In genomic region chr1:12059722-12060464, GRCh38 we compare ENCODE assay signal across 15 cellular contexts. TPM values are rescaled to one million over a fixed set of nuclear protein-coding genes. Genes with fewer than 3 reads are reported as not detected.
DNase-seq lines count a peak whose midpoint lies in the region; ATAC-seq, FAIRE-seq and TF ChIP-seq lines count a peak whose summit lies in the region.
"Had no signal": no experiment of that assay in that cellular context is flagged by ENCODE, and none has a peak within 500 bp of the region (broad histone marks: within the 10 kb centered on the region; RNA-seq: fewer than 3 reads in every experiment).

No MANE protein-coding gene starts in this region.

- no peak overlapping the region for H3K27ac ChIP-seq in CD4-positive, CD25-positive, alpha-beta regulatory T cell (ENCODE audit: insufficient read depth, low read length, poor library complexity, severe bottlenecking)
- H3K27ac ChIP-seq in right atrium auricular region: no peak overlapping the region
- H3K27ac ChIP-seq: HL-60 had no signal

- no peak overlapping the region for H3K4me3 ChIP-seq in CD4-positive, CD25-positive, alpha-beta regulatory T cell (ENCODE audit: low read depth, low read length)
- no peak overlapping the region for H3K4me3 ChIP-seq in right atrium auricular region

- no peaks in the 10 kb centered on the region for H3K27me3 ChIP-seq in CD4-positive, CD25-positive, alpha-beta regulatory T cell (ENCODE audit: control insufficient read depth, insufficient read depth, low read length)
- H3K27me3 ChIP-seq in right atrium auricular region: peaks cover 10 to 13% of the 10 kb centered on the region in 2 donors

- TF ChIP-seq CTCF in nephron progenitor cell (IDR thresholded peaks at IDR 0.05) (no peak), right atrium auricular region (IDR thresholded peaks at IDR 0.05) (no peak)

- no peaks in the 10 kb centered on the region for H3K36me3 ChIP-seq in CD4-positive, CD25-positive, alpha-beta regulatory T cell (ENCODE audit: control insufficient read depth, insufficient read depth, low read length)
- no peaks in the 10 kb centered on the region for H3K36me3 ChIP-seq in right atrium auricular region

- FAIRE-seq in GM12891 (lab: Jason Lieb, UNC): peak; percentile 91

- H3K9me3 Mint-ChIP-seq in CD4-positive, CD25-positive, alpha-beta regulatory T cell: peaks cover 0 to 2% (median 0%) of the 10 kb centered on the region in 7 donors
- no peaks in the 10 kb centered on the region for H3K9me3 Mint-ChIP-seq in activated naive CD8-positive, alpha-beta T cell treated with anti-CD3 and anti-CD28 coated beads, Interleukin-2, amount 10 ng/mL, durations not matched to agents 7 days and 5 days
- H3K9me3 Mint-ChIP-seq in nephron progenitor cell: peaks cover 22% of the 10 kb centered on the region

- H3K4me1 ChIP-seq in CD4-positive, CD25-positive, alpha-beta regulatory T cell (ENCODE audit: control insufficient read depth, insufficient read depth, low read length, poor library complexity, severe bottlenecking): peaks cover 36% of the 10 kb centered on the region
- H3K4me1 ChIP-seq in right atrium auricular region: peaks cover 0 to 11% of the 10 kb centered on the region in 2 donors

- no peak for TF ChIP-seq POLR2A in GM12891 (IDR thresholded peaks at IDR 0.05; ENCODE audit: low read depth, low read length)

- peaks cover 11 to 44% (median 26%) of the 10 kb centered on the region in 4 donors for H3K4me1 Mint-ChIP-seq in CD4-positive, CD25-positive, alpha-beta regulatory T cell
- peaks cover 29% of the 10 kb centered on the region for H3K4me1 Mint-ChIP-seq in activated naive CD8-positive, alpha-beta T cell treated with anti-CD3 and anti-CD28 coated beads, Interleukin-2, amount 10 ng/mL, durations not matched to agents 7 days and 5 days
- peaks cover 10% of the 10 kb centered on the region for H3K4me1 Mint-ChIP-seq in nephron progenitor cell

- H3K9me3 ChIP-seq in CD4-positive, CD25-positive, alpha-beta regulatory T cell (ENCODE audit: control insufficient read depth in 2 of 2, low read length in 2 of 2): no peaks in the 10 kb centered on the region
- H3K9me3 ChIP-seq in right atrium auricular region: no peaks in the 10 kb centered on the region
- H3K9me3 ChIP-seq: SK-N-SH had no signal

- H3K36me3 Mint-ChIP-seq in CD4-positive, CD25-positive, alpha-beta regulatory T cell: no peaks in the 10 kb centered on the region
- H3K36me3 Mint-ChIP-seq in activated naive CD8-positive, alpha-beta T cell treated with anti-CD3 and anti-CD28 coated beads, Interleukin-2, amount 10 ng/mL, durations not matched to agents 7 days and 5 days: no peaks in the 10 kb centered on the region
- no peaks in the 10 kb centered on the region for H3K36me3 Mint-ChIP-seq in nephron progenitor cell (ENCODE audit: low read depth)
- H3K36me3 Mint-ChIP-seq: WTC11 had no signal

- H3K4me3 Mint-ChIP-seq in CD4-positive, CD25-positive, alpha-beta regulatory T cell: peak overlapping the region in 1 of 4 donors; percentile 60
- H3K4me3 Mint-ChIP-seq in activated naive CD8-positive, alpha-beta T cell treated with anti-CD3 and anti-CD28 coated beads, Interleukin-2, amount 10 ng/mL, durations not matched to agents 7 days and 5 days: no peak overlapping the region
- no peak overlapping the region for H3K4me3 Mint-ChIP-seq in nephron progenitor cell
- H3K4me3 Mint-ChIP-seq: CD14-positive monocyte, WTC11 had no signal

- no peak for DNase-seq in CD4-positive, CD25-positive, alpha-beta regulatory T cell
- DNase-seq in GM12891 (ENCODE audit: insufficient read length, low spot score): no peak
- no peak for DNase-seq in activated naive CD8-positive, alpha-beta T cell treated with anti-CD3 and anti-CD28 coated beads, Interleukin-2, amount 10 ng/mL, durations not matched to agents 7 days and 5 days
- DNase-seq in NCI-H526 treated with DMSO at 0.1 percent for 48 hours (lab: John Stamatoyannopoulos, UW): no peak
- DNase-seq in nephron progenitor cell: no peak
- no peak for DNase-seq in right atrium auricular region (ENCODE audit: low spot score)
- DNase-seq: hypothalamus, SK-N-SH had no signal

- peaks cover 8% of the 10 kb centered on the region for H3K27me3 Mint-ChIP-seq in CD4-positive, CD25-positive, alpha-beta regulatory T cell
- peaks cover 43% of the 10 kb centered on the region for H3K27me3 Mint-ChIP-seq in activated naive CD8-positive, alpha-beta T cell treated with anti-CD3 and anti-CD28 coated beads, Interleukin-2, amount 10 ng/mL, durations not matched to agents 7 days and 5 days
- H3K27me3 Mint-ChIP-seq in nephron progenitor cell (ENCODE audit: low read depth, poor library complexity): peaks cover 65% of the 10 kb centered on the region

- POLR2A ChIA-PET in activated naive CD8-positive, alpha-beta T cell treated with anti-CD3 and anti-CD28 coated beads, Interleukin-2, amount 10 ng/mL, durations not matched to agents 7 days and 5 days (lab: Charles Lee): no interaction called here

- ATAC-seq in CD4-positive, CD25-positive, alpha-beta regulatory T cell (ENCODE audit: low read depth in 2 of 2): no peak
- ATAC-seq in HG03460 (IDR thresholded peaks at IDR 0.05; ENCODE audit: unreplicated experiment): peak; percentile 45
- no peak for ATAC-seq in activated naive CD8-positive, alpha-beta T cell treated with anti-CD3 and anti-CD28 coated beads, Interleukin-2, amount 10 ng/mL, durations not matched to agents 7 days and 5 days (ENCODE audit: low read depth)
- ATAC-seq: esophagus mucosa, WTC11 had no signal

- peak overlapping the region; percentile 33 to 97 (median 87) for H3K27ac Mint-ChIP-seq in CD4-positive, CD25-positive, alpha-beta regulatory T cell
- H3K27ac Mint-ChIP-seq in activated naive CD8-positive, alpha-beta T cell treated with anti-CD3 and anti-CD28 coated beads, Interleukin-2, amount 10 ng/mL, durations not matched to agents 7 days and 5 days: peak overlapping the region; percentile 28
- no peak overlapping the region for H3K27ac Mint-ChIP-seq in nephron progenitor cell
- H3K27ac Mint-ChIP-seq: CD14-positive monocyte, WTC11 had no signal

TF ChIP-seq in GM12891, 5 proteins besides CTCF, POLR2A, EP300 and RAD21:
- no peak for TF ChIP-seq SPI1 (IDR thresholded peaks at IDR 0.05; ENCODE audit: low read depth, low read length)
- peak; percentile 53; the same call in 1 of the 2 replicates for TF ChIP-seq POU2F2 (IDR thresholded peaks at IDR 0.05; ENCODE audit: low read depth, low read length)

RNA-seq across cellular contexts. Expression of gene TNFRSF8, which starts 3.2 kb away (rescaled TPM):
- total RNA-seq in CD4-positive, CD25-positive, alpha-beta regulatory T cell: 2.3 TPM
- 1 to 10 TPM; 1.1 to 3.2 (median 1.3) TPM for polyA plus RNA-seq in CD4-positive, CD25-positive, alpha-beta regulatory T cell
- 54.1 TPM for polyA plus RNA-seq in GM12891 (2012; ENCODE audit: low read depth, missing spikeins)
- total RNA-seq in activated naive CD8-positive, alpha-beta T cell treated with anti-CD3 and anti-CD28 coated beads, Interleukin-2, amount 10 ng/mL, durations not matched to agents 7 days and 5 days: under 1 TPM; 0.17 to 0.22 TPM
- 1 to 10 TPM; 3.0 to 6.0 TPM for total RNA-seq in right atrium auricular region
- total RNA-seq: chondrocyte, LHCN-M2 had no signal

RNA-seq across cellular contexts. Expression of gene MIIP, which starts 40.6 kb away (rescaled TPM):
- 49.1 TPM for total RNA-seq in CD4-positive, CD25-positive, alpha-beta regulatory T cell
- 10 to 100 TPM; 31.9 to 45.1 (median 38.4) TPM for polyA plus RNA-seq in CD4-positive, CD25-positive, alpha-beta regulatory T cell
- 43.9 TPM for polyA plus RNA-seq in GM12891 (2012; ENCODE audit: low read depth, missing spikeins)
- 10 to 100 TPM; 34.3 to 36.2 TPM for total RNA-seq in activated naive CD8-positive, alpha-beta T cell treated with anti-CD3 and anti-CD28 coated beads, Interleukin-2, amount 10 ng/mL, durations not matched to agents 7 days and 5 days
- total RNA-seq in right atrium auricular region: 10 to 100 TPM; 19.1 to 31.0 TPM
